21 cellular contexts compared by ENCODE assay signal in the genomic region with DNA sequence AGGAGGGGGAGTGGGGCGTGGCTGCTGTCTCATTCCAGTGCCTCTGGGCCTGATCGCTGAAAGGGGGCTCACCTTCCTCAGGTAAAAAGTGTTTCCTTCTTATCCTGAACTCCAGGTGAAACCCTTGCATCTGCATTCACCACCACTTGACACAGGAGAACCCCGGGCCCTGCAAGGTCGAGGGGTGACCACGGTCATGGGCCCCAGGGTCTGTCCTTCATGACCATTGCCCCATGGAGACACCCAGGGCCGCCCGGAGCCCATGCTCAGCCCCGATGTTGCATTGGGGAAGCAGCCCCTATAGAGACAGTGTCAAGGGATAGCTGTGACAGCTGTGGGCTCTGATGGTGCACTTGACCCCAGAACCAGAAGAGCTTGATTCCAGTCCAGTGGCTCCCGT. TPM values are rescaled to one million over a fixed set of nuclear protein-coding genes. Genes with fewer than 3 reads are reported as not detected.
DNase-seq lines count a peak whose midpoint lies in the region; ATAC-seq and TF ChIP-seq lines count a peak whose summit lies in the region.
"Had no signal": no experiment of that assay in that cellular context is flagged by ENCODE, and none has a peak within 500 bp of the region (broad histone marks: within the 10 kb centered on the region; RNA-seq: fewer than 3 reads in every experiment).

No MANE protein-coding gene starts in this region.

- H3K27me3 Mint-ChIP-seq in activated CD4-positive, alpha-beta T cell treated with anti-CD3 and anti-CD28 coated beads, Interleukin-2, amount 10 ng/mL, durations not matched to agents 7 days and 5 days: no peaks in the 10 kb centered on the region
- peaks cover 14% of the 10 kb centered on the region for H3K27me3 Mint-ChIP-seq in endodermal cell (ENCODE audit: insufficient read depth)

- ATAC-seq in RWPE2 (ENCODE audit: low read depth): peak; percentile 17; the same call in 1 of the 3 replicates
- ATAC-seq in left lobe of liver: peak; percentile 19
- ATAC-seq in GM19395 (IDR thresholded peaks at IDR 0.05; ENCODE audit: unreplicated experiment): no peak

- intact Hi-C loops in sigmoid colon (cut with DNase I): loop anchor here (2.0 to 5.0 kb wide), 2 partner anchors 17 to 158 kb away; no protein-coding TSS in a partner anchor

- H3K36me3 ChIP-seq in RWPE2 (ENCODE audit: low read depth) (0 out of 2 replicates have a peak, but pooled peaks cover 3% of the 10 kb centered on the region), sigmoid colon (peaks cover 0 to 13% (median 2%) of the 10 kb centered on the region in 4 donors), endodermal cell (ENCODE audit: control insufficient read depth, insufficient read depth, low read length) (peaks cover 10% of the 10 kb centered on the region)

- no peak overlapping the region for H3K4me3 ChIP-seq in RWPE2 (ENCODE audit: severe bottlenecking)
- H3K4me3 ChIP-seq in sigmoid colon: no peak overlapping the region
- no peak overlapping the region for H3K4me3 ChIP-seq in endodermal cell (ENCODE audit: low read length)

- no peaks in the 10 kb centered on the region for H3K4me1 ChIP-seq in RWPE2 (ENCODE audit: insufficient read depth, poor library complexity, severe bottlenecking)
- H3K4me1 ChIP-seq in sigmoid colon: peaks cover 0 to 23% (median 14%) of the 10 kb centered on the region in 4 donors
- H3K4me1 ChIP-seq in endodermal cell (ENCODE audit: control insufficient read depth, insufficient read depth, low read length): no peaks in the 10 kb centered on the region

- WGBS in sigmoid colon, 2 donors: 90 to 94% methylated on average over 9 of the region's 9 CpGs
- WGBS in endodermal cell (ENCODE audit: insufficient coverage in 1 of 2, insufficient read length in 1 of 2), 2 experiments: 94 to 96% methylated on average over 4 to 9 of the region's 9 CpGs

- peak overlapping the region; percentile 36 for H3K27ac Mint-ChIP-seq in activated CD4-positive, alpha-beta T cell treated with anti-CD3 and anti-CD28 coated beads, Interleukin-2, amount 10 ng/mL, durations not matched to agents 7 days and 5 days
- no peak overlapping the region for H3K27ac Mint-ChIP-seq in endodermal cell

- TF ChIP-seq EP300 in sigmoid colon (IDR thresholded peaks at IDR 0.05): no peak

- H3K9me3 Mint-ChIP-seq in activated CD4-positive, alpha-beta T cell treated with anti-CD3 and anti-CD28 coated beads, Interleukin-2, amount 10 ng/mL, durations not matched to agents 7 days and 5 days: no peaks in the 10 kb centered on the region
- H3K9me3 Mint-ChIP-seq in endodermal cell: no peaks in the 10 kb centered on the region
- H3K9me3 Mint-ChIP-seq: H9 had no signal

- CTCF ChIA-PET in activated CD4-positive, alpha-beta T cell treated with anti-CD3 and anti-CD28 coated beads, Interleukin-2, amount 10 ng/mL, durations not matched to agents 7 days and 5 days (lab: Charles Lee): no interaction called here

- no peak overlapping the region for H3K9ac ChIP-seq in endodermal cell (ENCODE audit: extremely low read depth, low read length, poor library complexity, severe bottlenecking)

- no peak for TF ChIP-seq POLR2A in sigmoid colon (IDR thresholded peaks at IDR 0.05)

- no peak for DNase-seq in activated CD4-positive, alpha-beta T cell treated with anti-CD3 and anti-CD28 coated beads, Interleukin-2, amount 10 ng/mL, durations not matched to agents 7 days and 5 days
- DNase-seq in activated CD4-positive, alpha-beta T cell treated with anti-CD3 and anti-CD28 coated beads, Interleukin-2, amount 50 U/mL, for 4 hours: no peak
- DNase-seq in RWPE2 (ENCODE audit: low spot score) (no peak), left lobe of liver (ENCODE audit: low spot score) (no peak), sigmoid colon (peak; percentile 52), endodermal cell (no peak)
- DNase-seq in stimulated activated CD4-positive, alpha-beta T cell treated with anti-CD3 and anti-CD28 coated beads, Interleukin-1b, Interleukin-23, amount 100 ng/mL, for 48 hours: no peak
- DNase-seq: AML-193, DMS79 treated with DMSO at 0.1 percent for 48 hours, H9, IMR-90, Karpas-422, NCI-H1048, NCI-H1436, NCI-H1930, NCI-H226, NCI-H524, NCI-H82 had no signal

- POLR2A ChIA-PET in activated CD4-positive, alpha-beta T cell treated with anti-CD3 and anti-CD28 coated beads, Interleukin-2, amount 10 ng/mL, durations not matched to agents 7 days and 5 days (lab: Charles Lee): no interaction called here

- H3K27ac ChIP-seq in RWPE2 (ENCODE audit: poor library complexity, severe bottlenecking) (no peak overlapping the region), sigmoid colon (no peak overlapping the region), endodermal cell (ENCODE audit: low read depth, low read length) (no peak overlapping the region)
- H3K27ac ChIP-seq: 22Rv1, C4-2B had no signal

- H3K36me3 Mint-ChIP-seq in activated CD4-positive, alpha-beta T cell treated with anti-CD3 and anti-CD28 coated beads, Interleukin-2, amount 10 ng/mL, durations not matched to agents 7 days and 5 days (ENCODE audit: low read depth): peaks cover 21% of the 10 kb centered on the region
- H3K36me3 Mint-ChIP-seq in endodermal cell (ENCODE audit: low read depth): peaks cover 12% of the 10 kb centered on the region

- TF ChIP-seq CTCF in RWPE2 (IDR thresholded peaks at IDR 0.05; ENCODE audit: poor library complexity, severe bottlenecking) (no peak), sigmoid colon (IDR thresholded peaks at IDR 0.05) (no peak), endodermal cell (conservative IDR thresholded peaks at IDR 0.05) (no peak)

- H3K4me1 Mint-ChIP-seq in activated CD4-positive, alpha-beta T cell treated with anti-CD3 and anti-CD28 coated beads, Interleukin-2, amount 10 ng/mL, durations not matched to agents 7 days and 5 days: no peaks in the 10 kb centered on the region
- peaks cover 4% of the 10 kb centered on the region for H3K4me1 Mint-ChIP-seq in endodermal cell

- H3K9me3 ChIP-seq in RWPE2 (ENCODE audit: severe bottlenecking) (no peaks in the 10 kb centered on the region), sigmoid colon (no peaks in the 10 kb centered on the region), endodermal cell (ENCODE audit: control insufficient read depth, low read length) (no peaks in the 10 kb centered on the region)

- H3K27me3 ChIP-seq in RWPE2 (ENCODE audit: insufficient read depth, poor library complexity, severe bottlenecking) (no peaks in the 10 kb centered on the region), sigmoid colon (no peaks in the 10 kb centered on the region), endodermal cell (ENCODE audit: control insufficient read depth, insufficient read depth, low read length, poor library complexity, severe bottlenecking) (no peaks in the 10 kb centered on the region)

- H3K4me3 Mint-ChIP-seq in activated CD4-positive, alpha-beta T cell treated with anti-CD3 and anti-CD28 coated beads, Interleukin-2, amount 10 ng/mL, durations not matched to agents 7 days and 5 days: no peak overlapping the region
- no peak overlapping the region for H3K4me3 Mint-ChIP-seq in endodermal cell
- H3K4me3 Mint-ChIP-seq: H9 had no signal

RNA-seq across cellular contexts. Expression of a gene that starts 34.4 kb away (rescaled TPM):
- total RNA-seq in activated CD4-positive, alpha-beta T cell treated with anti-CD3 and anti-CD28 coated beads, Interleukin-2, amount 10 ng/mL, durations not matched to agents 7 days and 5 days: 100 to 1,000 TPM; 262 to 264 TPM
- total RNA-seq in left lobe of liver (118 TPM), sigmoid colon (100 to 1,000 TPM; 320 to 592 (median 485) TPM), endodermal cell (100 to 1,000 TPM; 438 to 443 TPM)
- polyA plus RNA-seq in sigmoid colon: 100 to 1,000 TPM in 1 of 3 donors, 10 to 100 TPM in 2; 38.4 to 171 (median 48.6) TPM
- polyA plus RNA-seq in endodermal cell (2013, experiment 1 of 2): 270 TPM
- 306 TPM for polyA plus RNA-seq in endodermal cell (2013, experiment 2 of 2)
